Comparison of ENCODE assay signal across 11 cellular contexts in the genomic region with DNA sequence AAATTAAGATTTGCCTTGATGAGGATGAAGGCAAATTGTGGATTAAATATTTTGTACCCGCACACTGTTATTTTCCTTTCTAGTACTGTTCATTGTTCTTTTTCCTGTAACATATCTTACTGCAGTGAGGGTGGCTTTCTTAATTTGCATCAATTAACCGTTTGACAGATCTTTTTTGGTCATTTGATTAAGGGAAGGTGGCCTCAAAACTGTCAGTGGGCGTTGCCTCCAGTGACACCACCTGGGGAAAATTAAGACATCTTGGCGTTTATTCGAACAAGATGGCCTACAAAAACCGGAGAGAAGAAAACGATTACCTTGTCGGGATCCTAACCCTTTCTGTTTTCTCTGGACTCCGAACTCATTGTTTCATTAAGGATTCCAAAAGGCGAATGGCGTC. TPM values are rescaled to one million over a fixed set of nuclear protein-coding genes. Genes with fewer than 3 reads are reported as not detected.
DNase-seq lines count a peak whose midpoint lies in the region; ATAC-seq and TF ChIP-seq lines count a peak whose summit lies in the region.
"Had no signal": no experiment of that assay in that cellular context is flagged by ENCODE, and none has a peak within 500 bp of the region (broad histone marks: within the 10 kb centered on the region; RNA-seq: fewer than 3 reads in every experiment).

No MANE protein-coding gene starts in this region.

- no peak overlapping the region for H2AFZ ChIP-seq in trophoblast cell (ENCODE audit: insufficient read depth, low read length, poor library complexity)

- H3K18ac ChIP-seq in trophoblast cell (ENCODE audit: low read length), result peak overlapping the region; percentile 61

- H2AK5ac ChIP-seq in trophoblast cell (ENCODE audit: low read length), result no peak overlapping the region

- peak overlapping the region; percentile 89 for H3K4me3 ChIP-seq in epithelial cell of esophagus (ENCODE audit: low read length)
- H3K4me3 ChIP-seq in trophoblast cell (ENCODE audit: low read depth, low read length), result no peak overlapping the region
- H3K4me3 ChIP-seq: body of pancreas had no signal

- H3K79me2 ChIP-seq in trophoblast cell (ENCODE audit: control insufficient read depth, insufficient read depth, low read length, poor library complexity), result peaks cover 24% of the 10 kb centered on the region

- no peak overlapping the region for H2BK12ac ChIP-seq in trophoblast cell (ENCODE audit: low read length)

- DNase-seq in NCI-H748 treated with DMSO at 0.1 percent for 48 hours (lab: John Stamatoyannopoulos, UW) (peak; percentile 78), epithelial cell of esophagus (ENCODE audit: low read depth) (no peak), trophoblast cell (no peak), GOT3 (lab: John Stamatoyannopoulos, UW) (no peak), T-helper 2 cell (no peak), RPMI8226 (no peak)
- DNase-seq: MV-4-11; stimulated activated naive CD4-positive, alpha-beta T cell treated with Interleukin-2 at 50 U/mL for 16 hours had no signal

- TF ChIP-seq CTCF in epithelial cell of esophagus (IDR thresholded peaks at IDR 0.05; ENCODE audit: insufficient read depth, low read depth, low read length, missing control alignments), result no peak

- no peak overlapping the region for H4K12ac ChIP-seq in trophoblast cell (ENCODE audit: low read depth, low read length)

- H3K23ac ChIP-seq in trophoblast cell (ENCODE audit: low read length), result no peak overlapping the region

- H3K27ac ChIP-seq in trophoblast cell (ENCODE audit: low read depth, low read length), result no peak overlapping the region
- H3K27ac ChIP-seq: body of pancreas had no signal

- peak overlapping the region; percentile 86 for H3K4me2 ChIP-seq in trophoblast cell (ENCODE audit: low read length)

- no peak overlapping the region for H2BK120ac ChIP-seq in trophoblast cell (ENCODE audit: insufficient read depth, low read length, poor library complexity)

- ATAC-seq in HG03280 (IDR thresholded peaks at IDR 0.05; ENCODE audit: unreplicated experiment), result no peak
- ATAC-seq: body of pancreas had no signal

- H3K4me1 ChIP-seq in ES-I3 (ENCODE audit: insufficient read depth, low read length) (peaks cover 51% of the 10 kb centered on the region), trophoblast cell (ENCODE audit: control insufficient read depth in 1 of 2, insufficient read depth in 2 of 2, low read length in 2 of 2) (peaks cover 5 to 11% of the 10 kb centered on the region in 2 experiments)

- H3K9me3 ChIP-seq in ES-I3 (ENCODE audit: control insufficient read depth, insufficient read depth, low read length) (no peaks in the 10 kb centered on the region), trophoblast cell (ENCODE audit: insufficient read depth, low read depth, low read length) (no peaks in the 10 kb centered on the region)
- H3K9me3 ChIP-seq: body of pancreas had no signal

- no peak overlapping the region for H2BK5ac ChIP-seq in trophoblast cell (ENCODE audit: low read depth, low read length, poor library complexity)

- H3K4ac ChIP-seq in trophoblast cell (ENCODE audit: low read depth, low read length), result peak overlapping the region; percentile 100

- H3K79me1 ChIP-seq in trophoblast cell (ENCODE audit: low read length), result peaks cover 20% of the 10 kb centered on the region

- H3K9ac ChIP-seq in ES-I3 (ENCODE audit: low read depth, low read length), result peak overlapping the region; percentile 95; the same call in 1 of the 2 replicates
- H3K9ac ChIP-seq in trophoblast cell (ENCODE audit: low read length), result no peak overlapping the region

- H4K8ac ChIP-seq in trophoblast cell (ENCODE audit: low read depth, low read length), result no peak overlapping the region

- H3K27me3 ChIP-seq in trophoblast cell (ENCODE audit: insufficient read depth, low read length), result no peaks in the 10 kb centered on the region

- no peak overlapping the region for H3K14ac ChIP-seq in trophoblast cell (ENCODE audit: low read length)

- no peak overlapping the region for H4K91ac ChIP-seq in trophoblast cell (ENCODE audit: low read depth, low read length)

- no peaks in the 10 kb centered on the region for H3K36me3 ChIP-seq in ES-I3 (ENCODE audit: insufficient read depth, low read length)
- peaks cover 0 to 3% of the 10 kb centered on the region in 2 experiments for H3K36me3 ChIP-seq in trophoblast cell (ENCODE audit: control insufficient read depth in 1 of 2, insufficient read depth in 2 of 2, low read length in 2 of 2)

- no CpG with 5 or more reads among the region's 11 CpGs for WGBS in trophoblast cell (ENCODE audit: extremely low coverage, insufficient coverage, insufficient read length)

RNA-seq across cellular contexts. Expression of gene BASP1, which starts 2.0 kb away (rescaled TPM):
- polyA plus RNA-seq in trophoblast cell (2013), result 550 and 590 TPM in 2 replicates
